In genomic region chr14:88542857-88543795, GRCh38 we compare ENCODE assay signal across 29 cellular contexts. TPM values are rescaled to one million over a fixed set of nuclear protein-coding genes. Genes with fewer than 3 reads are reported as not detected.
DNase-seq lines count a peak whose midpoint lies in the region; ATAC-seq and TF ChIP-seq lines count a peak whose summit lies in the region.
"Had no signal": no experiment of that assay in that cellular context is flagged by ENCODE, and none has a peak within 500 bp of the region (broad histone marks: within the 10 kb centered on the region; RNA-seq: fewer than 3 reads in every experiment).

No MANE protein-coding gene starts in this region.

- no peak overlapping the region for H3K9ac ChIP-seq in adipocyte (ENCODE audit: low read length)

- peaks cover 22% of the 10 kb centered on the region for H3K36me3 Mint-ChIP-seq in type B pancreatic cell
- H3K36me3 Mint-ChIP-seq in activated naive CD4-positive, alpha-beta T cell treated with anti-CD3 and anti-CD28 coated beads, Interleukin-2, amount 10 ng/mL, durations not matched to agents 7 days and 5 days, result no peaks in the 10 kb centered on the region

- H3K9me3 ChIP-seq in adipocyte (ENCODE audit: control insufficient read depth, low read length), result no peaks in the 10 kb centered on the region
- no peaks in the 10 kb centered on the region for H3K9me3 ChIP-seq in mucosa of descending colon
- H3K9me3 ChIP-seq: prostate gland, thoracic aorta had no signal

- DNase-seq in NCI-H2171 treated with DMSO at 0.1 percent for 48 hours (lab: John Stamatoyannopoulos, UW), result peak; percentile 10
- DNase-seq in NCI-H2171 (lab: John Stamatoyannopoulos, UW), result no peak
- peak; percentile 34 for DNase-seq in adipocyte (ENCODE audit: low read depth)
- peak in 1 of 3 donors; percentile 64 for DNase-seq in mucosa of descending colon
- no peak for DNase-seq in type B pancreatic cell (ENCODE audit: extremely low spot score, unreplicated experiment)
- DNase-seq in activated naive CD4-positive, alpha-beta T cell treated with anti-CD3 and anti-CD28 coated beads, Interleukin-2, amount 10 ng/mL, durations not matched to agents 7 days and 5 days, result no peak
- DNase-seq in NCI-H1048 (lab: John Stamatoyannopoulos, UW), result no peak
- no peak for DNase-seq in KBM-7
- DNase-seq: activated CD4-positive, alpha-beta T cell treated with anti-CD3 and anti-CD28 coated beads, Interleukin-2, amount 50 U/mL, for 1 hour; activated naive CD4-positive, alpha-beta T cell; activated T-cell treated with anti-CD3 and anti-CD28 coated beads, Interleukin-2, amount 50 U/mL, for 72 hours; AML-193; CD4-positive, alpha-beta T cell; effector memory CD8-positive, alpha-beta T cell; erythroblast; head of caudate nucleus; kidney glomerular epithelial cell; NCI-H1105 treated with DMSO at 0.1 percent for 48 hours; NCI-H2081; PC-3; Right ventricle myocardium superior; stimulated activated naive CD8-positive, alpha-beta T cell treated with anti-CD3 and anti-CD28 coated beads, Interleukin-15, Interleukin-2, amounts not matched to agents 100 U/mL and 50 U/mL, for 24 hours; SW 1271 had no signal

- peak; percentile 83 for ATAC-seq in mucosa of descending colon
- ATAC-seq: activated T-cell treated with anti-CD3 and anti-CD28 coated beads, Interleukin-2, amount 50 U/mL, for 72 hours; effector memory CD8-positive, alpha-beta T cell; PC-3; stimulated activated naive CD8-positive, alpha-beta T cell treated with anti-CD3 and anti-CD28 coated beads, Interleukin-15, Interleukin-2, amounts not matched to agents 100 U/mL and 50 U/mL, for 24 hours; WTC11 had no signal

- intact Hi-C loops in mucosa of descending colon (cut with DNase I, micrococcal nuclease), result no loop called here

- H3K27me3 Mint-ChIP-seq in type B pancreatic cell, result no peaks in the 10 kb centered on the region
- peaks cover 9% of the 10 kb centered on the region for H3K27me3 Mint-ChIP-seq in activated naive CD4-positive, alpha-beta T cell treated with anti-CD3 and anti-CD28 coated beads, Interleukin-2, amount 10 ng/mL, durations not matched to agents 7 days and 5 days
- H3K27me3 Mint-ChIP-seq: brain had no signal

- peaks cover 10% of the 10 kb centered on the region for H3K4me1 ChIP-seq in adipocyte (ENCODE audit: control insufficient read depth, insufficient read depth, low read length)
- H3K4me1 ChIP-seq in mucosa of descending colon (ENCODE audit: low read depth), result peaks cover 47% of the 10 kb centered on the region
- H3K4me1 ChIP-seq: prostate gland had no signal

- in situ Hi-C loops in KBM-7 (cut with MboI; ENCODE audit: low pct_unique_long_range_greater_than_20kb, low sequenced_read_pairs), result no loop called here

- no peak overlapping the region for H3K4me3 ChIP-seq in adipocyte (ENCODE audit: low read length)
- H3K4me3 ChIP-seq in mucosa of descending colon, result no peak overlapping the region
- H3K4me3 ChIP-seq: lung, prostate gland, thoracic aorta had no signal

- peak overlapping the region; percentile 11 for H3K4me3 Mint-ChIP-seq in type B pancreatic cell
- H3K4me3 Mint-ChIP-seq in activated naive CD4-positive, alpha-beta T cell treated with anti-CD3 and anti-CD28 coated beads, Interleukin-2, amount 10 ng/mL, durations not matched to agents 7 days and 5 days, result no peak overlapping the region
- H3K4me3 Mint-ChIP-seq: activated T-cell treated with anti-CD3 and anti-CD28 coated beads, Interleukin-2, amount 50 U/mL, for 72 hours; brain; CD4-positive, alpha-beta T cell; effector memory CD8-positive, alpha-beta T cell; IgD-negative memory B cell; WTC11 had no signal

- H3K4me1 Mint-ChIP-seq in type B pancreatic cell (ENCODE audit: unreplicated experiment), result peaks cover 10% of the 10 kb centered on the region
- no peaks in the 10 kb centered on the region for H3K4me1 Mint-ChIP-seq in activated naive CD4-positive, alpha-beta T cell treated with anti-CD3 and anti-CD28 coated beads, Interleukin-2, amount 10 ng/mL, durations not matched to agents 7 days and 5 days
- H3K4me1 Mint-ChIP-seq: IgD-negative memory B cell, WTC11 had no signal

- TF ChIP-seq CTCF in mucosa of descending colon (IDR thresholded peaks at IDR 0.05), result no peak
- TF ChIP-seq CTCF in type B pancreatic cell (conservative IDR thresholded peaks at IDR 0.05), result no peak

- CTCF ChIA-PET in activated naive CD4-positive, alpha-beta T cell treated with anti-CD3 and anti-CD28 coated beads, Interleukin-2, amount 10 ng/mL, durations not matched to agents 7 days and 5 days (lab: Charles Lee), result no interaction called here

- H3K27me3 ChIP-seq in adipocyte (replicated peaks; ENCODE audit: control insufficient read depth, insufficient read depth, low read length), result no peaks in the 10 kb centered on the region

- H3K27ac Mint-ChIP-seq in type B pancreatic cell, result peak overlapping the region; percentile 40
- H3K27ac Mint-ChIP-seq in activated naive CD4-positive, alpha-beta T cell treated with anti-CD3 and anti-CD28 coated beads, Interleukin-2, amount 10 ng/mL, durations not matched to agents 7 days and 5 days, result no peak overlapping the region
- H3K27ac Mint-ChIP-seq: activated T-cell treated with anti-CD3 and anti-CD28 coated beads, Interleukin-2, amount 50 U/mL, for 72 hours; CD4-positive, alpha-beta T cell; effector memory CD8-positive, alpha-beta T cell; IgD-negative memory B cell; WTC11 had no signal

- peaks cover 32% of the 10 kb centered on the region for H3K36me3 ChIP-seq in adipocyte (ENCODE audit: control insufficient read depth, insufficient read depth, low read length, severe bottlenecking)
- H3K36me3 ChIP-seq in mucosa of descending colon (ENCODE audit: low read depth), result no peaks in the 10 kb centered on the region
- H3K36me3 ChIP-seq: prostate gland, thoracic aorta had no signal

- no peaks in the 10 kb centered on the region for H3K9me3 Mint-ChIP-seq in type B pancreatic cell
- no peaks in the 10 kb centered on the region for H3K9me3 Mint-ChIP-seq in activated naive CD4-positive, alpha-beta T cell treated with anti-CD3 and anti-CD28 coated beads, Interleukin-2, amount 10 ng/mL, durations not matched to agents 7 days and 5 days
- H3K9me3 Mint-ChIP-seq: activated T-cell treated with anti-CD3 and anti-CD28 coated beads, Interleukin-2, amount 50 U/mL, for 72 hours; brain; CD4-positive, alpha-beta T cell; effector memory CD8-positive, alpha-beta T cell; IgD-negative memory B cell; WTC11 had no signal

RNA-seq across cellular contexts. Expression of gene PTPN21, which starts 11.7 kb away (rescaled TPM):
- total RNA-seq in mucosa of descending colon (10 to 100 TPM; 37.0 to 51.8 (median 44.7) TPM), type B pancreatic cell (ENCODE audit: low replicate concordance) (19.6 and 21.4 TPM in 2 replicates)
- total RNA-seq: CD4-positive, alpha-beta T cell had no signal

RNA-seq across cellular contexts. Expression of gene ZC3H14, which starts 19.7 kb away (rescaled TPM):
- total RNA-seq in mucosa of descending colon (10 to 100 TPM; 55.9 to 72.9 (median 70.7) TPM), type B pancreatic cell (ENCODE audit: low replicate concordance) (58.5 and 90.0 TPM in 2 replicates)

Comparison
In these comparisons a context has a peak if more than half of its experiments do, and no peak if none do; other contexts are left out.
1. DNase-seq: peak in NCI-H2171 treated with DMSO at 0.1 percent for 48 hours (single experiment) and adipocyte (single experiment); none in NCI-H2171 (single experiment), type B pancreatic cell (single experiment), activated naive CD4-positive, alpha-beta T cell treated with anti-CD3 and anti-CD28 coated beads, Interleukin-2, amount 10 ng/mL, durations not matched to agents 7 days and 5 days (single experiment), NCI-H1048 (single experiment) and KBM-7 (single experiment).